ENCODE assay signal across 9 cellular contexts in genomic region chr4:156970501-156971167, GRCh38. TPM values are rescaled to one million over a fixed set of nuclear protein-coding genes. Genes with fewer than 3 reads are reported as not detected.
A peak's percentile ranks its signal among the peaks of the same experiment; 100 is the strongest.
DNase-seq lines count a peak whose midpoint lies in the region; ATAC-seq and TF ChIP-seq lines count a peak whose summit lies in the region.
"Had no signal": no experiment of that assay in that cellular context is flagged by ENCODE, and none has a peak within 500 bp of the region (broad histone marks: within the 10 kb centered on the region; RNA-seq: fewer than 3 reads in every experiment).

No MANE protein-coding gene starts in this region.

- TF ChIP-seq POLR2A in esophagus muscularis mucosa (IDR thresholded peaks at IDR 0.05; ENCODE audit: low read depth) = no peak

- no peak overlapping the region for H3K27ac Mint-ChIP-seq in CD4-positive, alpha-beta memory T cell
- no peak overlapping the region for H3K27ac Mint-ChIP-seq in T-cell

- H3K27me3 ChIP-seq in CD4-positive, alpha-beta memory T cell (ENCODE audit: insufficient read depth, low read length) = peaks cover 9% of the 10 kb centered on the region
- no peaks in the 10 kb centered on the region for H3K27me3 ChIP-seq in esophagus muscularis mucosa
- H3K27me3 ChIP-seq in tibial artery = no peaks in the 10 kb centered on the region

- no peak for TF ChIP-seq EP300 in esophagus muscularis mucosa (IDR thresholded peaks at IDR 0.05)

- peaks cover 27 to 44% of the 10 kb centered on the region in 2 donors for H3K27me3 Mint-ChIP-seq in CD4-positive, alpha-beta memory T cell
- peaks cover 56 to 59% of the 10 kb centered on the region in 2 donors for H3K27me3 Mint-ChIP-seq in T-cell

- no peak overlapping the region for H3K27ac ChIP-seq in CD4-positive, alpha-beta memory T cell (ENCODE audit: low read depth, low read length)
- H3K27ac ChIP-seq in esophagus muscularis mucosa (replicated peaks in 1 of 4) = peak overlapping the region; percentile 94 to 98 (median 96)
- H3K27ac ChIP-seq in tibial artery = peak overlapping the region; percentile 98 to 99

- no peaks in the 10 kb centered on the region for H3K36me3 Mint-ChIP-seq in CD4-positive, alpha-beta memory T cell
- no peaks in the 10 kb centered on the region for H3K36me3 Mint-ChIP-seq in T-cell

- no peak for DNase-seq in CD4-positive, alpha-beta memory T cell
- DNase-seq in HUDEP-2 (lab: John Stamatoyannopoulos, UW; ENCODE audit: unreplicated experiment in 76 of 76) = peak in 62 of 76 experiments; percentile 2 to 67 (median 34)
- DNase-seq in T-cell = peak in 1 of 34 experiments; percentile 20
- peak; percentile 93 for DNase-seq in esophagus muscularis mucosa (ENCODE audit: extremely low spot score)
- DNase-seq in midbrain (lab: John Stamatoyannopoulos, UW) = peak; percentile 52
- DNase-seq in tibial artery = peak; percentile 71 to 82

- intact Hi-C loops in CD4-positive, alpha-beta memory T cell (cut with micrococcal nuclease) = no loop called here
- intact Hi-C loops in esophagus muscularis mucosa (cut with DNase I) = loop anchor here (5.0 kb wide), 2 partner anchors 77 to 378 kb away; no protein-coding TSS in a partner anchor
- intact Hi-C loops in tibial artery (cut with DNase I; ENCODE audit: low total_unique reads) = loop anchor here (10.0 kb wide), 1 partner anchor 74 kb away; no protein-coding TSS in a partner anchor

- no peaks in the 10 kb centered on the region for H3K4me1 ChIP-seq in CD4-positive, alpha-beta memory T cell (ENCODE audit: insufficient read depth, low read length)
- peaks cover 22 to 51% (median 43%) of the 10 kb centered on the region in 4 donors for H3K4me1 ChIP-seq in esophagus muscularis mucosa
- H3K4me1 ChIP-seq in tibial artery = peaks cover 0 to 48% (median 11%) of the 10 kb centered on the region in 4 donors

- H3K9me3 Mint-ChIP-seq in CD4-positive, alpha-beta memory T cell = peaks cover 3 to 31% (median 7%) of the 10 kb centered on the region in 8 donors
- peaks cover 4 to 15% (median 7%) of the 10 kb centered on the region in 3 donors for H3K9me3 Mint-ChIP-seq in T-cell

- CTCF ChIA-PET in CD4-positive, alpha-beta memory T cell (lab: Charles Lee; ENCODE audit: partially characterized antibody) = no interaction called here
- CTCF ChIA-PET in T-cell (lab: Charles Lee) = no interaction called here

- POLR2A ChIA-PET in CD4-positive, alpha-beta memory T cell (lab: Charles Lee; ENCODE audit: partially characterized antibody) = no interaction called here
- POLR2A ChIA-PET in T-cell (lab: Charles Lee) = no interaction called here

- H3K9me3 ChIP-seq in CD4-positive, alpha-beta memory T cell (ENCODE audit: control insufficient read depth in 1 of 2, low read length in 2 of 2) = no peaks in the 10 kb centered on the region
- H3K9me3 ChIP-seq in esophagus muscularis mucosa = no peaks in the 10 kb centered on the region
- no peaks in the 10 kb centered on the region for H3K9me3 ChIP-seq in tibial artery

- ATAC-seq in T-cell (replicated peaks in 1 of 4) = no peak
- no peak for ATAC-seq in GM21526 (IDR thresholded peaks at IDR 0.05; ENCODE audit: low FRiP score, unreplicated experiment)
- no peak for ATAC-seq in HG03135 (IDR thresholded peaks at IDR 0.05; ENCODE audit: unreplicated experiment)
- ATAC-seq: K562 had no signal

- H3K36me3 ChIP-seq in CD4-positive, alpha-beta memory T cell (ENCODE audit: insufficient read depth, low read length) = no peaks in the 10 kb centered on the region
- H3K36me3 ChIP-seq in esophagus muscularis mucosa (no peaks in the 10 kb centered on the region), tibial artery (no peaks in the 10 kb centered on the region)

- peak overlapping the region; percentile 10 to 62 (median 36) for H3K4me3 Mint-ChIP-seq in CD4-positive, alpha-beta memory T cell
- H3K4me3 Mint-ChIP-seq in T-cell = peak overlapping the region; percentile 3 to 64 (median 25)

- 3% methylated on average over 21 of the region's 22 CpGs for WGBS in esophagus muscularis mucosa

- H3K4me1 Mint-ChIP-seq in CD4-positive, alpha-beta memory T cell = peaks cover 4 to 8% (median 7%) of the 10 kb centered on the region in 4 donors
- H3K4me1 Mint-ChIP-seq in T-cell = peaks cover 6 to 12% (median 10%) of the 10 kb centered on the region in 3 donors

- H3K4me3 ChIP-seq in CD4-positive, alpha-beta memory T cell (ENCODE audit: low read length in 2 of 2) = no peak overlapping the region
- peak overlapping the region; percentile 85 to 92 (median 88) for H3K4me3 ChIP-seq in esophagus muscularis mucosa
- peak overlapping the region; percentile 74 to 89 for H3K4me3 ChIP-seq in tibial artery
- H3K4me3 ChIP-seq: K562 had no signal

- TF ChIP-seq CTCF in esophagus muscularis mucosa (IDR thresholded peaks at IDR 0.05) = peak; percentile 22 to 66 (median 45)
- peak; percentile 54 to 65 for TF ChIP-seq CTCF in tibial artery (IDR thresholded peaks at IDR 0.05)

RNA-seq across cellular contexts. Expression of gene PDGFC, which starts 1.0 kb away (rescaled TPM):
- under 1 TPM in 1 of 2 experiments, not detected in 1; 0.29 TPM for total RNA-seq in CD4-positive, alpha-beta memory T cell
- polyA plus RNA-seq in CD4-positive, alpha-beta memory T cell = not detected
- total RNA-seq in T-cell (1 to 10 TPM in 1 of 5 donors, under 1 TPM in 4; 0.12 to 1.5 (median 0.47) TPM), esophagus muscularis mucosa (10 to 100 TPM; 25.3 to 38.3 (median 30.0) TPM)
- total RNA-seq: K562 had no signal
- polyA plus RNA-seq: K562 had no signal

Comparison
In these comparisons a context has a peak if more than half of its experiments do, and no peak if none do; other contexts are left out.
1. DNase-seq: peak in HUDEP-2 (62 of 76), esophagus muscularis mucosa (single experiment), midbrain (single experiment) and tibial artery (2 of 2); none in CD4-positive, alpha-beta memory T cell (0 of 5).
2. H3K4me3 ChIP-seq: peak in esophagus muscularis mucosa (4 of 4) and tibial artery (2 of 2); none in CD4-positive, alpha-beta memory T cell (0 of 2).
3. RNA of gene PDGFC, which starts 1.0 kb away (total RNA-seq): 25.3 to 38.3 TPM in esophagus muscularis mucosa; 0.12 to 1.5 TPM in T-cell and 0.29 TPM in CD4-positive, alpha-beta memory T cell; every median in the first group is over 10 times any median in the second.